In the genomic region with DNA sequence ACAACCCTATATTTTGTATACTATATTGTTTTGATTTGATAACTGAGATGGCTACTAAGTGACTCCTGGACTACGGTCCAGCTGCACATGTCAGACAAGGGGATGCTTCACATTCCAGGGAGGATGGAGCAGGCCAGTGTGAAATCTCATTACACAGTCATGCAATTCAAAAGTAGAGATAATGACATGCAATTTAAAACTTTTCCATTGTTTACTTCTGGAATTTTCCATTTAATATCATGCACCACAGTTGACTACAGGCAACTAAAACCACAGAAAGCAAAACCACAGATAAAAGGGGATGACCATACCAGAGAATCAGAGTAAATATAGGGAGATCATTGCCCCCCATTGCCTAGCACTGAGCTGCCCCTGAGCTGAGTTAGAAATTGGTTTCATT, we compare ENCODE assay signal across 25 cellular contexts.
DNase-seq lines count a peak whose midpoint lies in the region; ATAC-seq and TF ChIP-seq lines count a peak whose summit lies in the region.
"Had no signal": no experiment of that assay in that cellular context is flagged by ENCODE, and none has a peak within 500 bp of the region (broad histone marks: within the 10 kb centered on the region; RNA-seq: fewer than 3 reads in every experiment).

No MANE protein-coding gene starts in this region.

- H3K27ac ChIP-seq in VCaP (peak overlapping the region; percentile 61), osteoblast (ENCODE audit: low read depth, low read length) (peak overlapping the region; percentile 12)
- H3K27ac ChIP-seq: BLaER1, Peyer's patch, stomach, transverse colon had no signal

- intact Hi-C loops in natural killer cell (cut with micrococcal nuclease): no loop called here

- H3K4me2 ChIP-seq in osteoblast (ENCODE audit: insufficient read depth, low read length): no peak overlapping the region
- H3K4me2 ChIP-seq: BLaER1 had no signal

- ATAC-seq in GM21619 (IDR thresholded peaks at IDR 0.05; ENCODE audit: unreplicated experiment) (no peak), natural killer cell (no peak)
- no peak for ATAC-seq in activated CD4-positive, CD25-positive, alpha-beta regulatory T cell treated with anti-CD3 and anti-CD28 coated beads, Interleukin-2, amount 50 U/mL, for 24 hours
- ATAC-seq: left ventricle myocardium superior, right cardiac atrium had no signal

- no peak overlapping the region for H3K4me3 ChIP-seq in osteoblast (ENCODE audit: insufficient read depth, low read length)
- H3K4me3 ChIP-seq: BLaER1, HAP-1, MG63, Peyer's patch, stomach, transverse colon had no signal

- H3K27me3 Mint-ChIP-seq in natural killer cell (ENCODE audit: low read depth in 2 of 2): no peaks in the 10 kb centered on the region
- H3K27me3 Mint-ChIP-seq: activated naive CD8-positive, alpha-beta T cell treated with anti-CD3 and anti-CD28 coated beads, Interleukin-2, amount 10 ng/mL, durations not matched to agents 7 days and 5 days; dendritic cell treated with granulocyte-macrophage colony-stimulating factor and Interleukin-4, amounts not matched to agents 40 ng/mL and 50 ng/mL, for 4 days had no signal

- no peak overlapping the region for H2AFZ ChIP-seq in osteoblast (ENCODE audit: low read length)

- no peaks in the 10 kb centered on the region for H4K20me1 ChIP-seq in osteoblast (ENCODE audit: insufficient read depth, low read length)
- H4K20me1 ChIP-seq: BLaER1 had no signal

- H3K79me2 ChIP-seq in osteoblast (ENCODE audit: insufficient read depth, low read length): no peaks in the 10 kb centered on the region

- H3K4me1 Mint-ChIP-seq in natural killer cell: peaks cover 6 to 23% of the 10 kb centered on the region in 2 donors

- H3K9me3 ChIP-seq in osteoblast (ENCODE audit: low read depth, low read length): no peaks in the 10 kb centered on the region
- H3K9me3 ChIP-seq: BLaER1, HAP-1, MG63, Peyer's patch, stomach, transverse colon had no signal

- peaks cover 38% of the 10 kb centered on the region for H3K4me1 ChIP-seq in osteoblast (ENCODE audit: insufficient read depth, low read length)
- H3K4me1 ChIP-seq: BLaER1, HAP-1, Peyer's patch, transverse colon had no signal

- no peak overlapping the region for H3K4me3 Mint-ChIP-seq in natural killer cell
- H3K4me3 Mint-ChIP-seq: activated naive CD8-positive, alpha-beta T cell treated with anti-CD3 and anti-CD28 coated beads, Interleukin-2, amount 10 ng/mL, durations not matched to agents 7 days and 5 days; dendritic cell treated with granulocyte-macrophage colony-stimulating factor and Interleukin-4, amounts not matched to agents 40 ng/mL and 50 ng/mL, for 4 days had no signal

- H3K36me3 ChIP-seq in osteoblast (ENCODE audit: insufficient read depth, low read length): no peaks in the 10 kb centered on the region
- H3K36me3 ChIP-seq: BLaER1, HAP-1, MG63, Peyer's patch, stomach, transverse colon had no signal

- H3K27ac Mint-ChIP-seq in natural killer cell: no peak overlapping the region
- H3K27ac Mint-ChIP-seq: activated naive CD8-positive, alpha-beta T cell treated with anti-CD3 and anti-CD28 coated beads, Interleukin-2, amount 10 ng/mL, durations not matched to agents 7 days and 5 days; activated T-helper 2 cell treated with anti-CD3 and anti-CD28 coated beads, Interferon-gamma antibody, Interleukin-2, Interleukin-4, amounts not matched to agents 10 μg/mL and 5 μg/mL and 100 μg/mL, durations not matched to agents 14 hours and 24 hours and 36 hours; dendritic cell treated with granulocyte-macrophage colony-stimulating factor and Interleukin-4, amounts not matched to agents 40 ng/mL and 50 ng/mL, for 4 days had no signal

- H3K27me3 ChIP-seq in osteoblast (ENCODE audit: insufficient read depth, low read length): no peaks in the 10 kb centered on the region
- H3K27me3 ChIP-seq: BLaER1, MG63, Peyer's patch, stomach, transverse colon had no signal

- TF ChIP-seq CTCF in VCaP (conservative IDR thresholded peaks at IDR 0.05) (no peak), osteoblast (IDR thresholded peaks at IDR 0.05; ENCODE audit: extremely low read depth, low read depth, low read length) (no peak), natural killer cell (IDR thresholded peaks at IDR 0.05) (no peak)

- DNase-seq in GM04503 (ENCODE audit: low read depth) (peak; percentile 67), fibroblast of gingiva (ENCODE audit: low read depth) (peak; percentile 35), osteoblast (ENCODE audit: insufficient read length, low spot score, missing footprints) (no peak), NCI-H2227 treated with DMSO at 0.1 percent for 48 hours (lab: John Stamatoyannopoulos, UW) (no peak), natural killer cell (no peak)
- DNase-seq: activated CD4-positive, alpha-beta T cell treated with anti-CD3 and anti-CD28 coated beads, Interleukin-2, amount 50 U/mL, for 4 hours; activated CD8-positive, alpha-beta memory T cell treated with anti-CD3 and anti-CD28 coated beads, Interleukin-2, amount 50 U/mL, for 4 hours; activated naive CD8-positive, alpha-beta T cell treated with anti-CD3 and anti-CD28 coated beads, Interleukin-2, amount 10 ng/mL, durations not matched to agents 7 days and 5 days; COR-L47; DND-41; left ventricle myocardium superior; MG63; NCI-H1417 treated with DMSO at 0.1 percent for 48 hours; NCI-H524; Peyer's patch; right cardiac atrium; stomach; transverse colon had no signal

- no peaks in the 10 kb centered on the region for H3K9me3 Mint-ChIP-seq in natural killer cell
- H3K9me3 Mint-ChIP-seq: activated T-helper 2 cell treated with anti-CD3 and anti-CD28 coated beads, Interferon-gamma antibody, Interleukin-2, Interleukin-4, amounts not matched to agents 10 μg/mL and 5 μg/mL and 100 μg/mL, durations not matched to agents 14 hours and 24 hours and 36 hours; dendritic cell treated with granulocyte-macrophage colony-stimulating factor and Interleukin-4, amounts not matched to agents 40 ng/mL and 50 ng/mL, for 4 days had no signal

- no peaks in the 10 kb centered on the region for H3K36me3 Mint-ChIP-seq in natural killer cell
- H3K36me3 Mint-ChIP-seq: activated naive CD8-positive, alpha-beta T cell treated with anti-CD3 and anti-CD28 coated beads, Interleukin-2, amount 10 ng/mL, durations not matched to agents 7 days and 5 days had no signal

Comparison
In these comparisons a context has a peak if more than half of its experiments do, and no peak if none do; other contexts are left out.
1. DNase-seq: peak in GM04503 (single experiment) and fibroblast of gingiva (single experiment); none in osteoblast (single experiment), NCI-H2227 treated with DMSO at 0.1 percent for 48 hours (single experiment) and natural killer cell (single experiment).